In the genomic region with DNA sequence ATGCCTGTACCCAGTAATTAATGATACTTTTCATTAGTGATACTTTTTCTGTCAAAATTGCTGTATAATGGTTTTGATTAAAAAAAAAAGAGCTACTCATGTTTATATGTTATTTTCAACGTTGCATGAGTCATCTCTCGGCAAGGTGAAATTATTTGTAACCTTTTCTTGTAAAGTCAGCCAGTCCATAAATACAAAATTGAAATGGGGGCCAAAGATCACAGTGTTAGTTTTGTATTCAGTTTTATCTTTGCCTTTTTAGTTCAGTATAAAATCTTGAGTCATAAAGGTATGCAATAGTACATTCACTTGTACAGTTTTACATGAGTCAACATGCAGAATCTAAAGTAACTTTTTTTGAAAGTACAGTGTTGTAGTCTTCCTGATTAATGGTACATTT, we compare ENCODE assay signal across 11 cellular contexts. TPM values are rescaled to one million over a fixed set of nuclear protein-coding genes. Genes with fewer than 3 reads are reported as not detected.
DNase-seq lines count a peak whose midpoint lies in the region; ATAC-seq and TF ChIP-seq lines count a peak whose summit lies in the region.
"Had no signal": no experiment of that assay in that cellular context is flagged by ENCODE, and none has a peak within 500 bp of the region (broad histone marks: within the 10 kb centered on the region; RNA-seq: fewer than 3 reads in every experiment).

No MANE protein-coding gene starts in this region.

- CTCF ChIA-PET in Calu3 (lab: Charles Lee) (interaction anchor here (1.6 kb wide), 1 partner anchor 84 kb away, joined by 5 read pairs; no protein-coding TSS in a partner anchor), GM10248 (lab: Yijun Ruan, JAX) (no interaction called here)
- CTCF ChIA-PET in activated CD4-positive, alpha-beta T cell treated with anti-CD3 and anti-CD28 coated beads, Interleukin-2, amount 10 ng/mL, durations not matched to agents 7 days and 5 days (lab: Charles Lee) = no interaction called here
- CTCF ChIA-PET in activated CD4-positive, alpha-beta memory T cell treated with anti-CD3 and anti-CD28 coated beads, Interleukin-2, amount 10 ng/mL, durations not matched to agents 7 days and 5 days (lab: Charles Lee) = interaction anchor here (1.2 kb wide), 1 partner anchor 37 kb away, joined by 3 read pairs; no protein-coding TSS in a partner anchor

- H3K27ac ChIP-seq in RWPE2 (ENCODE audit: poor library complexity, severe bottlenecking) (peak overlapping the region; percentile 81), esophagus muscularis mucosa (replicated peaks in 1 of 4) (peak overlapping the region; percentile 99 to 100 (median 99))
- H3K27ac ChIP-seq: neutrophil had no signal

- 19% methylated on average over 2 of the region's 2 CpGs for WGBS in esophagus muscularis mucosa

- H3K27ac Mint-ChIP-seq in Calu3 (ENCODE audit: unreplicated experiment) = no peak overlapping the region
- peak overlapping the region; percentile 70 for H3K27ac Mint-ChIP-seq in osteocyte (ENCODE audit: unreplicated experiment)
- H3K27ac Mint-ChIP-seq in activated CD4-positive, alpha-beta T cell treated with anti-CD3 and anti-CD28 coated beads, Interleukin-2, amount 10 ng/mL, durations not matched to agents 7 days and 5 days = no peak overlapping the region
- no peak overlapping the region for H3K27ac Mint-ChIP-seq in activated CD4-positive, alpha-beta memory T cell treated with anti-CD3 and anti-CD28 coated beads, Interleukin-2, amount 10 ng/mL, durations not matched to agents 7 days and 5 days

- no peak overlapping the region for H3K4me3 ChIP-seq in RWPE2 (ENCODE audit: severe bottlenecking)
- peak overlapping the region in 3 of 4 donors; percentile 94 to 99 (median 97) for H3K4me3 ChIP-seq in esophagus muscularis mucosa

- H3K4me1 ChIP-seq in RWPE2 (ENCODE audit: insufficient read depth, poor library complexity, severe bottlenecking) (peaks cover 55% of the 10 kb centered on the region), esophagus muscularis mucosa (peaks cover 58 to 76% (median 72%) of the 10 kb centered on the region in 4 donors)

- POLR2A ChIA-PET in activated CD4-positive, alpha-beta T cell treated with anti-CD3 and anti-CD28 coated beads, Interleukin-2, amount 10 ng/mL, durations not matched to agents 7 days and 5 days (lab: Charles Lee) = no interaction called here
- POLR2A ChIA-PET in GM10248 (lab: Yijun Ruan, JAX) = no interaction called here
- POLR2A ChIA-PET in activated CD4-positive, alpha-beta memory T cell treated with anti-CD3 and anti-CD28 coated beads, Interleukin-2, amount 10 ng/mL, durations not matched to agents 7 days and 5 days (lab: Charles Lee) = no interaction called here

- H3K4me3 Mint-ChIP-seq in Calu3 (ENCODE audit: low read depth, unreplicated experiment) = peak overlapping the region; percentile 93
- peak overlapping the region; percentile 96 for H3K4me3 Mint-ChIP-seq in osteocyte (ENCODE audit: unreplicated experiment)
- H3K4me3 Mint-ChIP-seq in activated CD4-positive, alpha-beta T cell treated with anti-CD3 and anti-CD28 coated beads, Interleukin-2, amount 10 ng/mL, durations not matched to agents 7 days and 5 days = no peak overlapping the region
- H3K4me3 Mint-ChIP-seq in activated CD4-positive, alpha-beta memory T cell treated with anti-CD3 and anti-CD28 coated beads, Interleukin-2, amount 10 ng/mL, durations not matched to agents 7 days and 5 days = no peak overlapping the region

- TF ChIP-seq CTCF in Calu3 (IDR thresholded peaks at IDR 0.05; ENCODE audit: unreplicated experiment) = no peak
- no peak for TF ChIP-seq CTCF in RWPE2 (IDR thresholded peaks at IDR 0.05; ENCODE audit: poor library complexity, severe bottlenecking)
- no peak for TF ChIP-seq CTCF in esophagus muscularis mucosa (IDR thresholded peaks at IDR 0.05)
- no peak for TF ChIP-seq CTCF in osteocyte (IDR thresholded peaks at IDR 0.05)
- no peak for TF ChIP-seq CTCF in GM10248 (IDR thresholded peaks at IDR 0.05; ENCODE audit: control extremely low read depth, extremely low read depth, low read depth, missing control alignments)

- no peaks in the 10 kb centered on the region; the same call in 1 of the 2 replicates for H3K36me3 ChIP-seq in RWPE2 (ENCODE audit: low read depth)
- no peaks in the 10 kb centered on the region for H3K36me3 ChIP-seq in esophagus muscularis mucosa
- H3K36me3 ChIP-seq: neutrophil had no signal

- peak; percentile 27; the same call in 2 of the 3 replicates for ATAC-seq in RWPE2 (ENCODE audit: low read depth)

- H3K36me3 Mint-ChIP-seq in Calu3 (ENCODE audit: insufficient read depth, unreplicated experiment) (peaks cover 36% of the 10 kb centered on the region), osteocyte (ENCODE audit: unreplicated experiment) (no peaks in the 10 kb centered on the region)
- H3K36me3 Mint-ChIP-seq in activated CD4-positive, alpha-beta T cell treated with anti-CD3 and anti-CD28 coated beads, Interleukin-2, amount 10 ng/mL, durations not matched to agents 7 days and 5 days (ENCODE audit: low read depth) = no peaks in the 10 kb centered on the region
- peaks cover 8% of the 10 kb centered on the region for H3K36me3 Mint-ChIP-seq in activated CD4-positive, alpha-beta memory T cell treated with anti-CD3 and anti-CD28 coated beads, Interleukin-2, amount 10 ng/mL, durations not matched to agents 7 days and 5 days (ENCODE audit: low read depth)

- H3K9me3 Mint-ChIP-seq in Calu3 (ENCODE audit: low read depth, unreplicated experiment) = no peaks in the 10 kb centered on the region
- H3K9me3 Mint-ChIP-seq in osteocyte (ENCODE audit: unreplicated experiment) = no peaks in the 10 kb centered on the region
- peaks cover 3% of the 10 kb centered on the region for H3K9me3 Mint-ChIP-seq in activated CD4-positive, alpha-beta T cell treated with anti-CD3 and anti-CD28 coated beads, Interleukin-2, amount 10 ng/mL, durations not matched to agents 7 days and 5 days
- H3K9me3 Mint-ChIP-seq in activated CD4-positive, alpha-beta memory T cell treated with anti-CD3 and anti-CD28 coated beads, Interleukin-2, amount 10 ng/mL, durations not matched to agents 7 days and 5 days = no peaks in the 10 kb centered on the region

- H3K27me3 Mint-ChIP-seq in Calu3 (ENCODE audit: unreplicated experiment) = no peaks in the 10 kb centered on the region
- no peaks in the 10 kb centered on the region for H3K27me3 Mint-ChIP-seq in osteocyte (ENCODE audit: unreplicated experiment)
- peaks cover 67% of the 10 kb centered on the region for H3K27me3 Mint-ChIP-seq in activated CD4-positive, alpha-beta T cell treated with anti-CD3 and anti-CD28 coated beads, Interleukin-2, amount 10 ng/mL, durations not matched to agents 7 days and 5 days
- H3K27me3 Mint-ChIP-seq in activated CD4-positive, alpha-beta memory T cell treated with anti-CD3 and anti-CD28 coated beads, Interleukin-2, amount 10 ng/mL, durations not matched to agents 7 days and 5 days = peaks cover 55% of the 10 kb centered on the region

- intact Hi-C loops in Calu3 (cut with micrococcal nuclease; ENCODE audit: unreplicated experiment) (no loop called here), esophagus muscularis mucosa (cut with DNase I) (loop anchor here (10.0 kb wide), 1 partner anchor 54 kb away; no protein-coding TSS in a partner anchor)

- BruUV-seq in Calu3 (replicated peaks; lab: Mats Ljungman, UMichigan) = no TSS peak

- H3K27me3 ChIP-seq in RWPE2 (ENCODE audit: insufficient read depth, poor library complexity, severe bottlenecking) (no peaks in the 10 kb centered on the region), esophagus muscularis mucosa (no peaks in the 10 kb centered on the region)

- H3K9me3 ChIP-seq in RWPE2 (ENCODE audit: severe bottlenecking) (no peaks in the 10 kb centered on the region), esophagus muscularis mucosa (no peaks in the 10 kb centered on the region)
- H3K9me3 ChIP-seq: neutrophil had no signal

- DNase-seq in Calu3 (no peak), RWPE2 (ENCODE audit: low spot score) (no peak), esophagus muscularis mucosa (ENCODE audit: extremely low spot score) (no peak), osteocyte (ENCODE audit: extremely low spot score, unreplicated experiment) (no peak), NCI-H748 treated with DMSO at 0.1 percent for 48 hours (lab: John Stamatoyannopoulos, UW) (no peak), GM10248 (ENCODE audit: extremely low spot score) (no peak)
- DNase-seq in activated CD4-positive, alpha-beta T cell treated with anti-CD3 and anti-CD28 coated beads, Interleukin-2, amount 10 ng/mL, durations not matched to agents 7 days and 5 days = no peak
- no peak for DNase-seq in activated CD4-positive, alpha-beta memory T cell treated with anti-CD3 and anti-CD28 coated beads, Interleukin-2, amount 10 ng/mL, durations not matched to agents 7 days and 5 days
- DNase-seq: NCI-H1417 treated with DMSO at 0.1 percent for 48 hours; stimulated activated CD4-positive, alpha-beta T cell treated with anti-CD3 and anti-CD28 coated beads, Interleukin-1b, Interleukin-23, amount 100 ng/mL, for 48 hours had no signal

- no peak for TF ChIP-seq POLR2A in esophagus muscularis mucosa (IDR thresholded peaks at IDR 0.05; ENCODE audit: low read depth)

- TF ChIP-seq EP300 in esophagus muscularis mucosa (IDR thresholded peaks at IDR 0.05) = no peak

- H3K4me1 Mint-ChIP-seq in Calu3 (ENCODE audit: low read depth, unreplicated experiment) (peaks cover 31% of the 10 kb centered on the region), osteocyte (ENCODE audit: unreplicated experiment) (peaks cover 57% of the 10 kb centered on the region)
- peaks cover 47% of the 10 kb centered on the region for H3K4me1 Mint-ChIP-seq in activated CD4-positive, alpha-beta T cell treated with anti-CD3 and anti-CD28 coated beads, Interleukin-2, amount 10 ng/mL, durations not matched to agents 7 days and 5 days
- H3K4me1 Mint-ChIP-seq in activated CD4-positive, alpha-beta memory T cell treated with anti-CD3 and anti-CD28 coated beads, Interleukin-2, amount 10 ng/mL, durations not matched to agents 7 days and 5 days = peaks cover 57% of the 10 kb centered on the region

RNA-seq across cellular contexts. Expression of gene ARHGEF12, which starts 4.3 kb away (rescaled TPM):
- total RNA-seq in Calu3 (2022) (50.0 and 55.2 TPM in 2 replicates), esophagus muscularis mucosa (100 to 1,000 TPM in 3 of 4 donors, 10 to 100 TPM in 1; 89.1 to 118 (median 106) TPM), osteocyte (114 and 118 TPM in 2 replicates)
- total RNA-seq in activated CD4-positive, alpha-beta T cell treated with anti-CD3 and anti-CD28 coated beads, Interleukin-2, amount 10 ng/mL, durations not matched to agents 7 days and 5 days = 1 to 10 TPM; 8.1 to 9.2 TPM
- total RNA-seq in activated CD4-positive, alpha-beta memory T cell treated with anti-CD3 and anti-CD28 coated beads, Interleukin-2, amount 10 ng/mL, durations not matched to agents 7 days and 5 days = 10 to 100 TPM; 19.7 to 21.5 TPM

RNA-seq across cellular contexts. Expression of gene TLCD5, which starts 15.4 kb away (rescaled TPM):
- total RNA-seq in Calu3 (2022) (4.9 and 5.9 TPM in 2 replicates), esophagus muscularis mucosa (1 to 10 TPM; 3.7 to 6.3 (median 4.4) TPM), osteocyte (10.9 and 11.6 TPM in 2 replicates)
- total RNA-seq in activated CD4-positive, alpha-beta T cell treated with anti-CD3 and anti-CD28 coated beads, Interleukin-2, amount 10 ng/mL, durations not matched to agents 7 days and 5 days = under 1 TPM; 0.19 to 0.42 TPM
- total RNA-seq in activated CD4-positive, alpha-beta memory T cell treated with anti-CD3 and anti-CD28 coated beads, Interleukin-2, amount 10 ng/mL, durations not matched to agents 7 days and 5 days = 1 to 10 TPM; 1.2 to 1.4 TPM

Comparison
In these comparisons a context has a peak if more than half of its experiments do, and no peak if none do; other contexts are left out.
1. H3K4me3 Mint-ChIP-seq: peak in Calu3 (single experiment) and osteocyte (single experiment); none in activated CD4-positive, alpha-beta T cell treated with anti-CD3 and anti-CD28 coated beads, Interleukin-2, amount 10 ng/mL, durations not matched to agents 7 days and 5 days (single experiment) and activated CD4-positive, alpha-beta memory T cell treated with anti-CD3 and anti-CD28 coated beads, Interleukin-2, amount 10 ng/mL, durations not matched to agents 7 days and 5 days (single experiment).
2. CTCF ChIA-PET loops: an anchor here in Calu3 (1.6 kb wide) and activated CD4-positive, alpha-beta memory T cell treated with anti-CD3 and anti-CD28 coated beads, Interleukin-2, amount 10 ng/mL, durations not matched to agents 7 days and 5 days (1.2 kb wide); none called in activated CD4-positive, alpha-beta T cell treated with anti-CD3 and anti-CD28 coated beads, Interleukin-2, amount 10 ng/mL, durations not matched to agents 7 days and 5 days and GM10248.